Comparison of ENCODE assay signal across 1 cellular context in genomic region chr22:29284196-29284595, GRCh38.
TF ChIP-seq lines count a peak whose summit lies in the region.

No MANE protein-coding gene starts in this region.

TF ChIP-seq in GM12878, 131 proteins besides CTCF, POLR2A, EP300 and RAD21:
- TF ChIP-seq CHD1 (IDR thresholded peaks at IDR 0.05; ENCODE audit: low read depth, low read length) (no peak), POLR2AphosphoS5 (IDR thresholded peaks at IDR 0.05; ENCODE audit: low read length) (peak; percentile 54; the same call in 1 of the 2 replicates), IKZF1 (conservative IDR thresholded peaks at IDR 0.05) (peak; percentile 45), BHLHE40 (IDR thresholded peaks at IDR 0.05; ENCODE audit: borderline replicate concordance in 1 of 2, low read depth in 2 of 2, low read length in 1 of 2) (no peak), HDGF (IDR thresholded peaks at IDR 0.05) (no peak), POU2F2 (IDR thresholded peaks at IDR 0.05; ENCODE audit: borderline replicate concordance, low read depth, low read length) (no peak), MTA2 (IDR thresholded peaks at IDR 0.05; ENCODE audit: low read depth) (peak; percentile 81), CEBPB (IDR thresholded peaks at IDR 0.05; ENCODE audit: borderline replicate concordance in 1 of 2, low read depth in 2 of 2, low read length in 2 of 2) (no peak), CHD2 (IDR thresholded peaks at IDR 0.05; ENCODE audit: borderline replicate concordance, low read depth, low read length) (no peak), IKZF2 (IDR thresholded peaks at IDR 0.05) (peak; percentile 56 to 57; a peak in 2 of 4 replicates), SPI1 (IDR thresholded peaks at IDR 0.05; ENCODE audit: borderline replicate concordance, insufficient read depth, low read depth, low read length) (peak; percentile 80; the same call in 1 of the 2 replicates)
